ENCODE assay signal across 8 cellular contexts in the genomic region with DNA sequence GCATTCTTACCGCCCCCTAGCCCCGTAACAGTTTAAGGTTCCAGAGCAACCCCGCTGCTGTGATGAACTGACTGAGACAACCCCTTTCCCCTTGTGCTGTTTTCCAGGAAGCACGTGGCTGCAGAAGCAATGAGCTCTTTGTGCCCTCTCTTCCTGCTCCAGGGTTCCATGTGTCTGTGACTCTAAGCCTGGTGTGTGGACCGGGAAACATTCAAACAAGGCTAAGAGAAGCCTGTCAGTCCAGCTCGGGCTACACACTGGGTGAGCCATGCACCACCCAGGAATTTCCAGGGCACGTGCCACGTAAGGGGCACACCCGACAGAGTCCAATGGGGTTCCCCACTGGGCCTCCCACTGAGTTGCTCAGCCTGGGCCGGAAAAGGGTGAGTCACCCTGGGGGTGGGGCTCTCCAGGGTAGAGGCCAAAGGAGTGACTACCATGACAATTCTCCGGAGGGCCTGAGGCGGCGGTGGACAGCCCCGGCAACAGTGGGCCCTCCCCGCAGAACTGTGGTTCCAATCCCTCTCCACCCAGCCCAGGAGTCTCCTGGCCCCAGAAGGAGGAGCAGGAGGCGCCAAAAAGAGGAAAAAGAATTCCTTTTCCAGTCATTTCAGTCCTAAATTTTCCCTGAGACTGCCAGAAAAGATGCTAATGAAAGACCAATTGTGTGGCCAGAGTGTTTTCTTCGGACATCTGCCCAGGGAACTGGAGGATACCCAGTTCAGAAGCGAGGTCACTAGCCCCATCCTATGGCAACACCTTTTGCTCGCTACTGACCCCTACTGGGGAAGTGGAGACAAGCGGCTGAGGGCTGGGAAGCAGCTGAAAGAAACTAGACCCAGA.
DNase-seq lines count a peak whose midpoint lies in the region; ATAC-seq, FAIRE-seq and TF ChIP-seq lines count a peak whose summit lies in the region.

No MANE protein-coding gene starts in this region.

- peak overlapping the region; percentile 36 for H3K27ac ChIP-seq in adipose tissue (ENCODE audit: low read depth, low read length)
- H3K27ac ChIP-seq in left ventricle myocardium inferior (replicated peaks) = peak overlapping the region; percentile 80

- peaks cover 14% of the 10 kb centered on the region for H3K4me1 ChIP-seq in left ventricle myocardium inferior

- peak; percentile 92 for TF ChIP-seq CTCF in left ventricle myocardium inferior (IDR thresholded peaks at IDR 0.05; ENCODE audit: borderline replicate concordance)

- peak; percentile 88 for ATAC-seq in GM21447 (IDR thresholded peaks at IDR 0.05; ENCODE audit: unreplicated experiment)

- no peaks in the 10 kb centered on the region for H3K27me3 ChIP-seq in left ventricle myocardium inferior (ENCODE audit: low read depth)

- H3K36me3 ChIP-seq in left ventricle myocardium inferior = no peaks in the 10 kb centered on the region

- 28 to 56% (median 32%) methylated on average over 20 of the region's 20 CpGs for WGBS in adipose tissue, 3 donors

- DNase-seq in Daoy (ENCODE audit: low read depth) (peak; percentile 98), HTR-8/SVneo (ENCODE audit: insufficient read length, low spot score) (peak; percentile 95), T follicular helper cell (ENCODE audit: low read depth) (peak; percentile 71), left ventricle myocardium inferior (peak; percentile 82), renal cortical epithelial cell (ENCODE audit: low read depth) (peak; percentile 95), NCI-H1048 (lab: John Stamatoyannopoulos, UW) (no peak)

- intact Hi-C loops in left ventricle myocardium inferior (cut with micrococcal nuclease) = no loop called here

- no peaks in the 10 kb centered on the region for H3K9me3 ChIP-seq in left ventricle myocardium inferior (replicated peaks)

- FAIRE-seq in HTR-8/SVneo (lab: Jason Lieb, UNC) = peak; percentile 85

- peak overlapping the region; percentile 26 for H3K4me3 ChIP-seq in left ventricle myocardium inferior
